ENCODE assay signal across 14 cellular contexts in the genomic region with DNA sequence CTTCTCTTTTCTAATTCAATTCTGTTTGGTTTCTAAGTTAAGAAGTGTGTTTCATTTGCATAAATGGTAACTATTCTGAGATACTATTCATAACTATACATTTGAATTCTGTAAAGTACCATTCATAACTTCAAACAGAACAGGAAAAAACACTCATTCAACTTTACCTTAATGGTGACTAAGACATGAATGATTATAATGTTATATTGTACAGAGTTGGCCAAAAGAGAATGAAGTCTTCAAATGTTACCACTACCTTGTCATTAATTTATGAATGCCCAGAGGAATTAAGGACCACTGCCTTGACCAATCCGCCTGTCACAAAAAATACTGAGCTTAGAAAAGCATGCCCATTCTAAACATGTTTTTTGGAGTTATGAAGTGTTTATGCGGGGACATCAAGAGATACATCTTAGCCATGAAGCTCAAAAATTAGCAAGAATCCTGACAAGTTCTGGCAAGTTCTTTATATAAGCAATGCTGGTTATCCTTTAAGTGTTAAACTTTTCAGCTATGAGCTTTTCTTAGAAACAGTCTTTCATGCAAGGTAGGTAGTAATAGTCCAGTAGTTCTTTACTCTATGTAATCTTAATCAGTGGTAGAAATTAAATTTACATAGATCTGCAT. TPM values are rescaled to one million over a fixed set of nuclear protein-coding genes. Genes with fewer than 3 reads are reported as not detected.
A peak's percentile ranks its signal among the peaks of the same experiment; 100 is the strongest.
DNase-seq lines count a peak whose midpoint lies in the region; ATAC-seq, FAIRE-seq and TF ChIP-seq lines count a peak whose summit lies in the region.
"Had no signal": no experiment of that assay in that cellular context is flagged by ENCODE, and none has a peak within 500 bp of the region (broad histone marks: within the 10 kb centered on the region; RNA-seq: fewer than 3 reads in every experiment).

No MANE protein-coding gene starts in this region.

- FAIRE-seq in frontal cortex (lab: Jason Lieb, UNC) = no peak
- FAIRE-seq: endometrium had no signal

- H3K4me2 ChIP-seq in PC-3 (ENCODE audit: low read length) = no peak overlapping the region

- H3K36me3 ChIP-seq in PC-3 (ENCODE audit: low read depth, low read length) = peaks cover 6% of the 10 kb centered on the region; the same call in 1 of the 2 replicates
- H3K36me3 ChIP-seq: lower lobe of right lung had no signal

- H3K27ac Mint-ChIP-seq in mesothelial cell of epicardium (peak overlapping the region; percentile 47), endothelial cell (ENCODE audit: unreplicated experiment) (no peak overlapping the region)
- H3K27ac Mint-ChIP-seq: progenitor cell of endocrine pancreas had no signal

- H3K9me3 ChIP-seq in PC-3 (ENCODE audit: low read length) = no peaks in the 10 kb centered on the region
- H3K9me3 ChIP-seq: lower lobe of right lung had no signal

- no peak overlapping the region for H3K27ac ChIP-seq in PC-3 (ENCODE audit: low read length)
- H3K27ac ChIP-seq: lower lobe of right lung had no signal

- H3K36me3 Mint-ChIP-seq in mesothelial cell of epicardium (peaks cover 9% of the 10 kb centered on the region), endothelial cell (ENCODE audit: low read depth, unreplicated experiment) (peaks cover 4% of the 10 kb centered on the region)

- H3K9me2 ChIP-seq in PC-3 (replicated peaks; ENCODE audit: low read length) = no peaks in the 10 kb centered on the region

- no peaks in the 10 kb centered on the region for H3K27me3 Mint-ChIP-seq in mesothelial cell of epicardium (ENCODE audit: low read depth)
- no peaks in the 10 kb centered on the region for H3K27me3 Mint-ChIP-seq in endothelial cell (ENCODE audit: unreplicated experiment)
- H3K27me3 Mint-ChIP-seq: progenitor cell of endocrine pancreas had no signal

- TF ChIP-seq CTCF in GM12865 (IDR thresholded peaks at IDR 0.05; ENCODE audit: insufficient read depth, low read depth, low read length, missing control alignments) (no peak), PC-3 (conservative IDR thresholded peaks at IDR 0.05; ENCODE audit: low read depth, low read length) (no peak), mesothelial cell of epicardium (IDR thresholded peaks at IDR 0.05; ENCODE audit: unreplicated experiment) (no peak), endothelial cell (IDR thresholded peaks at IDR 0.05; ENCODE audit: unreplicated experiment) (no peak)

- ATAC-seq in GM19351 (IDR thresholded peaks at IDR 0.05; ENCODE audit: unreplicated experiment) = peak; percentile 44
- ATAC-seq in PC-3 = peak; percentile 49
- ATAC-seq: lower lobe of right lung, SK-N-SH treated with all-trans-retinoic acid at 6 μM for 48 hours had no signal

- H2AFZ ChIP-seq in PC-3 (ENCODE audit: low read length) = no peak overlapping the region

- no peaks in the 10 kb centered on the region for H3K27me3 ChIP-seq in PC-3 (ENCODE audit: low read length)

- H3K4me3 Mint-ChIP-seq in mesothelial cell of epicardium = no peak overlapping the region
- no peak overlapping the region for H3K4me3 Mint-ChIP-seq in endothelial cell (ENCODE audit: unreplicated experiment)

- intact Hi-C loops in PC-3 (cut with micrococcal nuclease) = no loop called here

- H3K4me3 ChIP-seq in GM12865 (ENCODE audit: low read depth, low read length) (peak overlapping the region; percentile 35), PC-3 (ENCODE audit: low read length) (no peak overlapping the region)
- H3K4me3 ChIP-seq: lower lobe of right lung had no signal

- peaks cover 7% of the 10 kb centered on the region; the same call in 1 of the 2 replicates for H3K4me1 ChIP-seq in PC-3 (ENCODE audit: insufficient read depth, low read length)

- H3K79me2 ChIP-seq in PC-3 (ENCODE audit: low read length) = peaks cover 94% of the 10 kb centered on the region

- peaks cover 12% of the 10 kb centered on the region for H3K4me1 Mint-ChIP-seq in mesothelial cell of epicardium
- H3K4me1 Mint-ChIP-seq in endothelial cell (ENCODE audit: unreplicated experiment) = peaks cover 26% of the 10 kb centered on the region

- POLR2A ChIA-PET in PC-3 (lab: Charles Lee; ENCODE audit: unreplicated experiment) = interaction anchor here (0.5 to 0.6 kb wide), 2 partner anchors 21 to 50 kb away, joined by 7 to 11 read pairs; no protein-coding TSS in a partner anchor

- CTCF ChIA-PET in PC-3 (lab: Charles Lee) = no interaction called here

- peaks cover 32% of the 10 kb centered on the region for H4K20me1 ChIP-seq in PC-3 (ENCODE audit: low read length)

- H3F3A ChIP-seq in PC-3 (ENCODE audit: low read length, unreplicated experiment) = no peaks in the 10 kb centered on the region

- no peak overlapping the region for H3K9ac ChIP-seq in PC-3 (ENCODE audit: low read length)

- peak; percentile 37 for DNase-seq in GM12865 (ENCODE audit: low read depth)
- no peak for DNase-seq in PC-3
- no peak for DNase-seq in mesothelial cell of epicardium (ENCODE audit: low spot score in 2 of 2, unreplicated experiment in 2 of 2)
- DNase-seq in frontal cortex (ENCODE audit: low spot score in 2 of 2) = no peak
- no peak for DNase-seq in endothelial cell (ENCODE audit: low spot score)
- DNase-seq in ecto neural progenitor cell (ENCODE audit: low spot score) = no peak
- DNase-seq: NCI-H1694 treated with DMSO at 0.1 percent for 48 hours; NCI-H748 treated with DMSO at 0.1 percent for 48 hours; stimulated activated CD4-positive, alpha-beta T cell treated with anti-CD3 and anti-CD28 coated beads, Interleukin-2, amount 100 ng/mL, for 24 hours had no signal

- BruUV-seq in PC-3 (replicated peaks; lab: Mats Ljungman, UMichigan) = no TSS peak

- H3K9me3 Mint-ChIP-seq in mesothelial cell of epicardium (no peaks in the 10 kb centered on the region), endothelial cell (ENCODE audit: unreplicated experiment) (no peaks in the 10 kb centered on the region)

RNA-seq across cellular contexts. Expression of a gene that starts 7.9 kb away (rescaled TPM):
- total RNA-seq in PC-3 (2014; rRNA removed) (20.7 and 32.4 TPM in 2 replicates), mesothelial cell of epicardium (97.8 to 102 TPM (median 99.3 TPM) in 3 replicates), frontal cortex (4.5 TPM), endothelial cell (ENCODE audit: unreplicated experiment) (272 TPM)
